Comparison of ENCODE assay signal across 1 cellular context in genomic region chr7:82319674-82320118, GRCh38.
TF ChIP-seq lines count a peak whose summit lies in the region.

No MANE protein-coding gene starts in this region.

TF ChIP-seq in WTC11, 78 proteins besides CTCF, POLR2A, EP300 and RAD21 (continued from another document):
- TF ChIP-seq ARID4B (CRISPR knock-in tag; IDR thresholded peaks at IDR 0.05; ENCODE audit: borderline replicate concordance) = no peak
- no peak for TF ChIP-seq RELA (CRISPR knock-in tag; IDR thresholded peaks at IDR 0.05; ENCODE audit: borderline replicate concordance)
